20 cellular contexts compared by ENCODE assay signal in genomic region chr6:49519660-49520059, GRCh38. TPM values are rescaled to one million over a fixed set of nuclear protein-coding genes. Genes with fewer than 3 reads are reported as not detected.
DNase-seq lines count a peak whose midpoint lies in the region; ATAC-seq lines count a peak whose summit lies in the region.
"Had no signal": no experiment of that assay in that cellular context is flagged by ENCODE, and none has a peak within 500 bp of the region (broad histone marks: within the 10 kb centered on the region; RNA-seq: fewer than 3 reads in every experiment).

No MANE protein-coding gene starts in this region.

- intact Hi-C loops in cardiac septum (cut with DNase I): no loop called here

- DNase-seq in activated effector memory CD4-positive, alpha-beta T cell treated with Interleukin-2 at 50 U/mL for 16 hours: no peak
- DNase-seq in cardiac septum (ENCODE audit: low spot score) (no peak), cortex of kidney (lab: John Stamatoyannopoulos, UW) (no peak), Ammon's horn (ENCODE audit: low spot score) (no peak)
- DNase-seq: AML-193, DMS153, HFFc6, hippocampal formation, left ventricle myocardium superior, NCI-H187 treated with DMSO at 0.1 percent for 48 hours, nephron progenitor cell, right lobe of liver, SHP77 had no signal

- peak; percentile 86 for ATAC-seq in GM18861 (IDR thresholded peaks at IDR 0.05; ENCODE audit: unreplicated experiment)
- ATAC-seq in GM21423 (IDR thresholded peaks at IDR 0.05; ENCODE audit: unreplicated experiment): peak; percentile 89
- peak; percentile 86 for ATAC-seq in HG02970 (IDR thresholded peaks at IDR 0.05; ENCODE audit: low FRiP score, unreplicated experiment)
- ATAC-seq in HG03520 (IDR thresholded peaks at IDR 0.05; ENCODE audit: unreplicated experiment): peak; percentile 89
- ATAC-seq: left ventricle myocardium superior, right lobe of liver had no signal

RNA-seq across cellular contexts. Expression of gene GLYATL3, which starts 19.9 kb away (rescaled TPM):
- not detected for total RNA-seq in cardiac septum
- total RNA-seq: chondrocyte, epithelial cell of proximal tubule, HFFc6, left ventricle myocardium superior, subcutaneous adipose tissue had no signal

RNA-seq across cellular contexts. Expression of gene C6orf141, which starts 30.8 kb away (rescaled TPM):
- 0.38 TPM for total RNA-seq in cardiac septum
- total RNA-seq: chondrocyte, HFFc6 had no signal

RNA-seq across cellular contexts. Expression of gene CENPQ, which starts 56.5 kb away (rescaled TPM):
- total RNA-seq in cardiac septum: 3.4 TPM

RNA-seq across cellular contexts. Expression of gene MMUT, which starts 56.6 kb away (rescaled TPM):
- 33.6 TPM for total RNA-seq in cardiac septum
